Comparison of ENCODE assay signal across 1 cellular context in genomic region chr1:161045749-161046573, GRCh38.
A peak's percentile ranks its signal among the peaks of the same experiment; 100 is the strongest.
TF ChIP-seq lines count a peak whose summit lies in the region.

TSS of gene USF1 (minus strand) at chr1:161045977. CDS start at chr1:161043275, 2,702 bp downstream.

TF ChIP-seq in K562, 482 proteins besides CTCF, POLR2A, EP300 and RAD21 (continued from another document and continues in another):
- TF ChIP-seq CEBPZ (IDR thresholded peaks at IDR 0.05; ENCODE audit: borderline replicate concordance, low read depth, low read length) (no peak), EWSR1 (IDR thresholded peaks at IDR 0.05; ENCODE audit: borderline replicate concordance, low read depth, partially characterized antibody) (no peak), THAP12 (CRISPR knock-in tag; IDR thresholded peaks at IDR 0.05) (no peak), E2F5 (CRISPR knock-in tag; IDR thresholded peaks at IDR 0.05) (no peak; the same call in 1 of the 2 replicates), ZNF398 (CRISPR knock-in tag; IDR thresholded peaks at IDR 0.05) (no peak), SAFB (IDR thresholded peaks at IDR 0.05; ENCODE audit: borderline replicate concordance, low read depth, low read length) (no peak), TRIM25 (IDR thresholded peaks at IDR 0.05; ENCODE audit: borderline replicate concordance) (peak; percentile 78; the same call in 1 of the 2 replicates), RBM17 (IDR thresholded peaks at IDR 0.05; ENCODE audit: borderline replicate concordance, low read depth, low read length) (no peak), ZBTB8A (IDR thresholded peaks at IDR 0.05; ENCODE audit: partially characterized antibody) (no peak), NCOA2 (IDR thresholded peaks at IDR 0.05; ENCODE audit: partially characterized antibody in 2 of 2) (peak in 1 of 2 experiments; percentile 75), HMBOX1 (IDR thresholded peaks at IDR 0.05) (no peak), CHD2 (IDR thresholded peaks at IDR 0.05; ENCODE audit: low read depth, low read length) (no peak), ZNF274 (IDR thresholded peaks at IDR 0.05; ENCODE audit: borderline replicate concordance, low read depth, low read length) (no peak), HSF4 (CRISPR knock-in tag; IDR thresholded peaks at IDR 0.05; ENCODE audit: borderline replicate concordance) (no peak), PTRF (tag; IDR thresholded peaks at IDR 0.05) (no peak), CREB5 (CRISPR knock-in tag; IDR thresholded peaks at IDR 0.05) (no peak), CCAR2 (IDR thresholded peaks at IDR 0.05; ENCODE audit: low read depth, low read length) (no peak), NUFIP1 (IDR thresholded peaks at IDR 0.05; ENCODE audit: partially characterized antibody) (no peak), ZNF586 (CRISPR knock-in tag; conservative IDR thresholded peaks at IDR 0.05) (no peak), ERF (CRISPR knock-in tag; IDR thresholded peaks at IDR 0.05) (no peak), ELK3 (CRISPR knock-in tag; IDR thresholded peaks at IDR 0.05) (no peak), TEAD4 (IDR thresholded peaks at IDR 0.05; ENCODE audit: low read length) (peak; percentile 81), TEAD4 (CRISPR knock-in tag; IDR thresholded peaks at IDR 0.05; ENCODE audit: borderline replicate concordance) (no peak), NELFE (IDR thresholded peaks at IDR 0.05; ENCODE audit: insufficient read depth, insufficient read length) (no peak), SMARCA4 (IDR thresholded peaks at IDR 0.05) (no peak), BDP1 (IDR thresholded peaks at IDR 0.05; ENCODE audit: insufficient read depth, insufficient read length) (no peak), CBX8 (IDR thresholded peaks at IDR 0.05; ENCODE audit: borderline replicate concordance, extremely low read depth, low read depth, low read length, poor library complexity, severe bottlenecking) (no peak), DACH1 (IDR thresholded peaks at IDR 0.05; ENCODE audit: partially characterized antibody) (no peak), SRF (CRISPR knock-in tag; IDR thresholded peaks at IDR 0.05) (peak in 1 of 2 experiments; percentile 36; a peak in 1 of 4 replicates), ZNF395 (CRISPR knock-in tag; IDR thresholded peaks at IDR 0.05) (peak; percentile 95), ARID2 (IDR thresholded peaks at IDR 0.05) (no peak), ZNF354B (CRISPR knock-in tag; IDR thresholded peaks at IDR 0.05) (no peak), TEAD2 (tag; IDR thresholded peaks at IDR 0.05) (no peak), ZNF197 (CRISPR knock-in tag; IDR thresholded peaks at IDR 0.05; ENCODE audit: low read depth) (peak; percentile 84), HDAC3 (IDR thresholded peaks at IDR 0.05; ENCODE audit: borderline replicate concordance, partially characterized antibody) (no peak), POU5F1 (IDR thresholded peaks at IDR 0.05; ENCODE audit: borderline replicate concordance, low read depth, low read length, partially characterized antibody) (no peak), HNRNPL (IDR thresholded peaks at IDR 0.05; ENCODE audit: low read depth, low read length) (no peak), ZNF589 (CRISPR knock-in tag; IDR thresholded peaks at IDR 0.05; ENCODE audit: low read depth) (peak; percentile 83), ZNF695 (CRISPR knock-in tag; IDR thresholded peaks at IDR 0.05) (no peak), POLR2B (IDR thresholded peaks at IDR 0.05; ENCODE audit: low read depth, partially characterized antibody) (peak; percentile 81), MED1 (CRISPR knock-in tag; IDR thresholded peaks at IDR 0.05; ENCODE audit: borderline replicate concordance) (no peak), ELF2 (CRISPR knock-in tag; IDR thresholded peaks at IDR 0.05) (peak; percentile 80), GABPA (tag; conservative IDR thresholded peaks at IDR 0.05; ENCODE audit: low read depth) (peak; percentile 97), ZNF592 (IDR thresholded peaks at IDR 0.05) (peak; percentile 28; the same call in 1 of the 2 replicates), ZNF184 (CRISPR knock-in tag; IDR thresholded peaks at IDR 0.05) (no peak)
